ENCODE assay signal across 1 cellular context in the genomic region with DNA sequence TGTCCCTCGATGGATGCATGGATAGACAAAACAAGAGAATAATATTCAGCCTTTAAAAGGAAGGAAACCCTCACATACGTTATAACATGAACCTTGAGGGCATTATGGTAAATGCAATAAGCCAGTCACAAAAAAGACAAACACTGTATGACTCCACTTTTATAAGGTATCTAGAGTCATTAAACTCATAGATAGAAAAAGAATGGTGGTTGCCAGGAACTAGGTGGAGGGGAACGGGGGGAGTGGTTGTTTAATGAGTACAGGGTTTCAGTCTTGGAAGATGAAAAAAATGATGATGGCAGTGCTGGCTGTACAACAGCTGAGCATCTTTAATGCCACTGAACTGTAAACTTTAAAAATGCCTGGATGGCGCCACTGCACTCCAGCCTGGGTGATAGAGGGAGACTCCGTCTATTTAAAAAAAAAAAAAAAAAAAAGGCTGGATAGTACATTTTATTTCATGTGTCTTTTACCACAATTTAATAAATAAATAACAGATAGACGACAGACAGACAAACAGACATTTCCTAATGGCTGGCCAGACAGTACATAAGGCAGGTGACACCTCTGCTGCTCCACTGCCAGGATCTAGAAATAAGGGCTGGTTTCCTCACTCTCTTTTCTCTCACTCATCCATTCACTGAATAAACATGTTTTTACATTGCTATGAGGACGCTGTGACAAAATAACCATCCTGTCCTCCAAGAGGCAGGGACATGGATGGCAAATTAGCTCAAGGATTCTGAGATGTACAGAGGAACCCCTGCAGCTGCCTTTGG.
TF ChIP-seq lines count a peak whose summit lies in the region.

No MANE protein-coding gene starts in this region.

TF ChIP-seq in HepG2, 621 proteins besides CTCF, POLR2A, EP300 and RAD21 (continued from another document):
- TF ChIP-seq ZNF343 (CRISPR knock-in tag; IDR thresholded peaks at IDR 0.05) = no peak
- TF ChIP-seq ZBTB3 (CRISPR knock-in tag; IDR thresholded peaks at IDR 0.05; ENCODE audit: borderline replicate concordance, low read depth) = no peak
- no peak for TF ChIP-seq DMAP1 (CRISPR knock-in tag; IDR thresholded peaks at IDR 0.05)
- TF ChIP-seq POLR2G (IDR thresholded peaks at IDR 0.05; ENCODE audit: low read depth, low read length) = no peak
- TF ChIP-seq CBFB (CRISPR knock-in tag; IDR thresholded peaks at IDR 0.05) = no peak
- TF ChIP-seq ZNF629 (CRISPR knock-in tag; conservative IDR thresholded peaks at IDR 0.05) = no peak
